Comparison of ENCODE assay signal across 8 cellular contexts in genomic region chr2:45643095-45643494, GRCh38. TPM values are rescaled to one million over a fixed set of nuclear protein-coding genes. Genes with fewer than 3 reads are reported as not detected.
DNase-seq lines count a peak whose midpoint lies in the region; ATAC-seq and TF ChIP-seq lines count a peak whose summit lies in the region.

No MANE protein-coding gene starts in this region.

- H3K4ac ChIP-seq in mesendoderm (ENCODE audit: low read depth, low read length), result no peak overlapping the region

- H4K8ac ChIP-seq in mesendoderm (ENCODE audit: low read depth, low read length), result no peak overlapping the region

- H3K9me3 ChIP-seq in AG04450 (ENCODE audit: control insufficient read depth, insufficient read depth, low read length), result no peaks in the 10 kb centered on the region

- H3K9ac ChIP-seq in mesendoderm (ENCODE audit: low read length), result peak overlapping the region; percentile 63

- peak overlapping the region; percentile 69 for H3K4me3 ChIP-seq in AG04450 (ENCODE audit: low read depth, low read length)
- no peak overlapping the region for H3K4me3 ChIP-seq in mesendoderm (ENCODE audit: low read length)

- no peak overlapping the region for H2BK15ac ChIP-seq in mesendoderm (replicated peaks; ENCODE audit: low read depth)

- ATAC-seq in HG02885 (IDR thresholded peaks at IDR 0.05; ENCODE audit: poor library complexity, unreplicated experiment) (peak; percentile 6), GM21825 (IDR thresholded peaks at IDR 0.05; ENCODE audit: unreplicated experiment) (no peak), HG03457 (IDR thresholded peaks at IDR 0.05; ENCODE audit: unreplicated experiment) (no peak)

- POLR2A ChIA-PET in AG04450 (lab: Yijun Ruan, JAX) (no interaction called here), MCF 10A (lab: Yijun Ruan, JAX) (interaction anchor here (1.1 kb wide), 1 partner anchor 321 kb away, joined by 3 read pairs; no protein-coding TSS in a partner anchor)

- H2AK5ac ChIP-seq in mesendoderm (ENCODE audit: low read length), result no peak overlapping the region

- peak overlapping the region; percentile 80 for H3K4me2 ChIP-seq in mesendoderm (ENCODE audit: low read length)

- WGBS in mesendoderm (ENCODE audit: extremely low coverage, insufficient coverage, low lambda C conversion rate), result no CpG with 5 or more reads among the region's 11 CpGs

- H3K79me2 ChIP-seq in mesendoderm (ENCODE audit: control insufficient read depth, insufficient read depth, low read length), result no peaks in the 10 kb centered on the region

- H3K27ac ChIP-seq in AG04450 (ENCODE audit: low read depth, low read length) (no peak overlapping the region), mesendoderm (ENCODE audit: low read depth, low read length) (no peak overlapping the region)

- H3K36me3 ChIP-seq in mesendoderm (ENCODE audit: control insufficient read depth, insufficient read depth, low read length), result no peaks in the 10 kb centered on the region

- peak overlapping the region; percentile 73 for H3K4me3 Mint-ChIP-seq in MCF 10A (ENCODE audit: unreplicated experiment)

- peaks cover 17% of the 10 kb centered on the region for H3K4me1 Mint-ChIP-seq in MCF 10A (ENCODE audit: insufficient read depth, unreplicated experiment)

- H3K4me1 ChIP-seq in mesendoderm (ENCODE audit: control insufficient read depth, low read depth, low read length), result no peaks in the 10 kb centered on the region

- intact Hi-C loops in MCF 10A (cut with micrococcal nuclease), result loop anchor here (1.0 to 5.0 kb wide), 4 partner anchors 135 to 656 kb away; no protein-coding TSS in a partner anchor

- H3K56ac ChIP-seq in mesendoderm (ENCODE audit: low read length), result peak overlapping the region; percentile 86

- H2BK5ac ChIP-seq in mesendoderm (ENCODE audit: low read length), result no peak overlapping the region

- H3K27me3 ChIP-seq in AG04450 (ENCODE audit: control insufficient read depth, insufficient read depth, low read length) (peaks cover 23% of the 10 kb centered on the region), mesendoderm (ENCODE audit: insufficient read depth, low read length, poor library complexity) (peaks cover 6% of the 10 kb centered on the region)

- no peaks in the 10 kb centered on the region for H3K9me3 Mint-ChIP-seq in MCF 10A (ENCODE audit: unreplicated experiment)

- peak overlapping the region; percentile 37 for H3K27ac Mint-ChIP-seq in MCF 10A (ENCODE audit: low read depth, unreplicated experiment)

- TF ChIP-seq CTCF in AG04450 (IDR thresholded peaks at IDR 0.05; ENCODE audit: low read depth, low read length), result no peak
- TF ChIP-seq CTCF in MCF 10A (IDR thresholded peaks at IDR 0.05; ENCODE audit: unreplicated experiment), result no peak

- H4K5ac ChIP-seq in mesendoderm (ENCODE audit: low read length), result no peak overlapping the region

- no TSS peak for BruUV-seq in MCF 10A (replicated peaks; lab: Mats Ljungman, UMichigan)

- no peaks in the 10 kb centered on the region for H3K36me3 Mint-ChIP-seq in MCF 10A (ENCODE audit: insufficient read depth, unreplicated experiment)

- H3K27me3 Mint-ChIP-seq in MCF 10A (ENCODE audit: insufficient read depth, unreplicated experiment), result no peaks in the 10 kb centered on the region

- H3K18ac ChIP-seq in mesendoderm (ENCODE audit: low read length), result no peak overlapping the region

- no peak overlapping the region for H3K23ac ChIP-seq in mesendoderm (ENCODE audit: low read length)

- no peak for DNase-seq in AG04450 (ENCODE audit: low read depth, low spot score)
- DNase-seq in MCF 10A (ENCODE audit: unreplicated experiment), result peak; percentile 9
- no peak for DNase-seq in mesendoderm
- no peak for DNase-seq in DMS153 (lab: John Stamatoyannopoulos, UW)
- DNase-seq in islet precursor cell, result no peak

- CTCF ChIA-PET in AG04450 (lab: Charles Lee), result interaction anchor here (0.5 to 2.2 kb wide), 8 partner anchors 9 to 420 kb away, joined by 3 to 6 read pairs (median 5); no protein-coding TSS in a partner anchor
- CTCF ChIA-PET in MCF 10A (lab: Yijun Ruan, JAX), result interaction anchor here (0.6 to 2.0 kb wide), 17 partner anchors 12 to 685 kb away, joined by 3 to 25 read pairs (median 3); partner anchors contain the start of gene SRBD1

- no peaks in the 10 kb centered on the region for H3K79me1 ChIP-seq in mesendoderm (ENCODE audit: low read length)

- H2BK120ac ChIP-seq in mesendoderm (ENCODE audit: low read depth, low read length), result no peak overlapping the region

RNA-seq across cellular contexts. Expression of gene PRKCE, which starts 8.4 kb away (rescaled TPM):
- 15.9 and 16.7 TPM in 2 replicates for polyA plus RNA-seq in AG04450 (2011; rRNA removed)
- 36.5 and 49.2 TPM in 2 replicates for polyA minus RNA-seq in AG04450 (2011; rRNA and poly(A)+ RNA removed)
- 10.9 and 12.1 TPM in 2 replicates for total RNA-seq in MCF 10A (2022)
- polyA plus RNA-seq in mesendoderm (2013, experiment 1 of 2), result 0.32 TPM
- polyA plus RNA-seq in mesendoderm (2013, experiment 2 of 2), result 0.38 TPM

RNA-seq across cellular contexts. Expression of gene SRBD1, which starts 32.0 kb away (rescaled TPM):
- 7.2 and 8.7 TPM in 2 replicates for polyA plus RNA-seq in AG04450 (2011; rRNA removed)
- 13.6 and 26.1 TPM in 2 replicates for polyA minus RNA-seq in AG04450 (2011; rRNA and poly(A)+ RNA removed)
- 17.3 and 18.2 TPM in 2 replicates for total RNA-seq in MCF 10A (2022)
- polyA plus RNA-seq in mesendoderm (2013, experiment 1 of 2), result 15.5 TPM
- polyA plus RNA-seq in mesendoderm (2013, experiment 2 of 2), result 15.7 TPM
